33 cellular contexts compared by ENCODE assay signal in genomic region chr9:133538176-133538575, GRCh38. TPM values are rescaled to one million over a fixed set of nuclear protein-coding genes. Genes with fewer than 3 reads are reported as not detected.
"Had no signal": no experiment of that assay in that cellular context is flagged by ENCODE, and none has a peak within 500 bp of the region (broad histone marks: within the 10 kb centered on the region; RNA-seq: fewer than 3 reads in every experiment).

No MANE protein-coding gene starts in this region.

- ATAC-seq: K562, Panc1, Right ventricle myocardium inferior had no signal

- H3K36me3 Mint-ChIP-seq: activated CD4-positive, alpha-beta memory T cell treated with anti-CD3 and anti-CD28 coated beads for 36 hours; activated naive CD8-positive, alpha-beta T cell treated with anti-CD3 and anti-CD28 coated beads for 36 hours had no signal

- H3K36me3 ChIP-seq: brain microvascular endothelial cell had no signal

- DNase-seq: activated B cell treated with CpG ODN at 0.5 μM for 24 hours; activated CD4-positive, alpha-beta memory T cell treated with anti-CD3 and anti-CD28 coated beads for 36 hours; activated CD4-positive, alpha-beta T cell treated with anti-CD3 and anti-CD28 coated beads for 4 hours; activated CD4-positive, alpha-beta T cell treated with anti-CD3 and anti-CD28 coated beads, Interleukin-2, amount 50 U/mL, for 1 hour; activated CD4-positive, CD25-positive, alpha-beta regulatory T cell treated with anti-CD3 and anti-CD28 coated beads, Interleukin-2, amount 50 U/mL, for 72 hours; activated CD8-positive, alpha-beta memory T cell treated with anti-CD3 and anti-CD28 coated beads, Interleukin-2, amount 50 U/mL, for 4 hours; activated effector memory CD4-positive, alpha-beta T cell treated with Interleukin-2 at 50 U/mL for 16 hours; activated naive CD4-positive, alpha-beta T cell treated with anti-CD3 and anti-CD28 coated beads, Interleukin-2, amount 50 U/mL, for 16 hours; activated naive CD8-positive, alpha-beta T cell treated with anti-CD3 and anti-CD28 coated beads for 36 hours; activated T-cell treated with anti-CD3 and anti-CD28 coated beads for 4 hours; activated T-cell treated with anti-CD3 and anti-CD28 coated beads, Interleukin-2, amount 50 U/mL, for 48 hours; amniotic stem cell; aorta; brain microvascular endothelial cell; NCI-H1092 treated with DMSO at 0.1 percent for 48 hours; NCI-H1417; NCI-H146; NCI-H187; NCI-H2029 treated with DMSO at 0.1 percent for 48 hours; NCI-H226; NCI-H446 treated with DMSO at 0.1 percent for 48 hours; NCI-H524; SW 1271; T-helper 1 cell; T-helper 2 cell; T-helper 9 cell had no signal

- H3K4me3 Mint-ChIP-seq: activated B cell treated with CpG ODN at 0.5 μM for 24 hours; activated CD4-positive, alpha-beta memory T cell treated with anti-CD3 and anti-CD28 coated beads for 36 hours; activated naive CD8-positive, alpha-beta T cell treated with anti-CD3 and anti-CD28 coated beads for 36 hours had no signal

- FAIRE-seq: K562 had no signal

- H3K27ac ChIP-seq: brain microvascular endothelial cell, VCaP had no signal

- H3K9me3 Mint-ChIP-seq: activated B cell treated with CpG ODN at 0.5 μM for 24 hours; activated CD4-positive, alpha-beta memory T cell treated with anti-CD3 and anti-CD28 coated beads for 36 hours; activated naive CD8-positive, alpha-beta T cell treated with anti-CD3 and anti-CD28 coated beads for 36 hours had no signal

- H3K27ac Mint-ChIP-seq: activated B cell treated with CpG ODN at 0.5 μM for 24 hours; activated CD4-positive, alpha-beta memory T cell treated with anti-CD3 and anti-CD28 coated beads for 36 hours; activated naive CD8-positive, alpha-beta T cell treated with anti-CD3 and anti-CD28 coated beads for 36 hours had no signal

- H3K27me3 ChIP-seq: brain microvascular endothelial cell had no signal

- H3K4me3 ChIP-seq: K562 had no signal

- H3K27me3 Mint-ChIP-seq: activated naive CD8-positive, alpha-beta T cell treated with anti-CD3 and anti-CD28 coated beads for 36 hours had no signal

RNA-seq across cellular contexts. Expression of gene ADAMTSL2, which starts 3.7 kb away (rescaled TPM):
- total RNA-seq: activated B cell treated with CpG ODN at 0.5 μM for 24 hours had no signal
- polyA plus RNA-seq: K562 had no signal

RNA-seq across cellular contexts. Expression of gene MYMK, which starts 13.4 kb away (rescaled TPM):
- total RNA-seq: activated B cell treated with CpG ODN at 0.5 μM for 24 hours; activated CD4-positive, alpha-beta memory T cell treated with anti-CD3 and anti-CD28 coated beads for 36 hours; activated naive CD8-positive, alpha-beta T cell treated with anti-CD3 and anti-CD28 coated beads for 36 hours; aorta; cardiac septum; K562; M059J; Right ventricle myocardium inferior; RPMI7951 had no signal
- polyA plus RNA-seq: aorta, K562 had no signal
